In the genomic region with DNA sequence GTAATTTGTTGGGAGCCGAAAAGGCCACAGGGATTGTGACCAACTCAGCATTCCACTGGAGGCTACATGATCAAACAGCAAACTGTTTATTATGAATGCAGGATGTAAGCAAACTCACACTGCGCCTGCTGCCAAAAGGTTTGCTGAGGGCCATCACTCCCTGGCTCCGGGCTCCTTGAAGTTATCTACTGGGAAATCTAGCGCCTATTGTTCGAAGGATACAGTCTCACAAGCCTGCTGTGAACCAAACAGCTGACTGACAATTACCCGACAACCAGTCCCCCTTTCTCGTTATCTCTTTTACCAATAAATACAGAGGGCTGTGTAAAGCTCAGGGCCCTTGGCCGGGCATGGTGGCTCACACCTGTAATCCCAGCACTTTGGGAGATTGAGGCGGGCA, we compare ENCODE assay signal across 20 cellular contexts. TPM values are rescaled to one million over a fixed set of nuclear protein-coding genes. Genes with fewer than 3 reads are reported as not detected.
DNase-seq lines count a peak whose midpoint lies in the region; ATAC-seq and TF ChIP-seq lines count a peak whose summit lies in the region.
"Had no signal": no experiment of that assay in that cellular context is flagged by ENCODE, and none has a peak within 500 bp of the region (broad histone marks: within the 10 kb centered on the region; RNA-seq: fewer than 3 reads in every experiment).

No MANE protein-coding gene starts in this region.

- H3K4me1 ChIP-seq in HEK293 (ENCODE audit: control insufficient read depth, insufficient read depth, low read length) (no peaks in the 10 kb centered on the region), HUES6 (ENCODE audit: control insufficient read depth, insufficient read depth, low read length) (peaks cover 13% of the 10 kb centered on the region), mesendoderm (ENCODE audit: control insufficient read depth, low read depth, low read length) (peaks cover 16% of the 10 kb centered on the region)
- H3K4me1 ChIP-seq: BE2C had no signal

- H2AK5ac ChIP-seq in mesendoderm (ENCODE audit: low read length): no peak overlapping the region

- H3K27me3 ChIP-seq in HUES6 (ENCODE audit: control insufficient read depth, insufficient read depth, low read length) (peaks cover 3% of the 10 kb centered on the region; the same call in 1 of the 2 replicates), mesendoderm (ENCODE audit: insufficient read depth, low read length, poor library complexity) (no peaks in the 10 kb centered on the region)
- H3K27me3 ChIP-seq: BE2C, BLaER1 had no signal

- H3K9me3 ChIP-seq in HEK293 (ENCODE audit: control insufficient read depth, insufficient read depth, low read depth, low read length) (no peaks in the 10 kb centered on the region), HUES6 (ENCODE audit: control insufficient read depth, insufficient read depth, low read depth, low read length) (peaks cover 6% of the 10 kb centered on the region; the same call in 1 of the 2 replicates)
- H3K9me3 ChIP-seq: BE2C, BLaER1, Caco-2 had no signal

- peaks cover 10% of the 10 kb centered on the region for H3K4me1 Mint-ChIP-seq in stimulated activated effector memory CD8-positive, alpha-beta T cell treated with anti-CD3 and anti-CD28 coated beads, Interleukin-12 subunit alpha, Interleukin-12 subunit beta, amount 100 ng/mL, for 72 hours

- H2BK15ac ChIP-seq in mesendoderm (replicated peaks; ENCODE audit: low read depth): no peak overlapping the region

- WGBS in mesendoderm (ENCODE audit: extremely low coverage, insufficient coverage, low lambda C conversion rate): no CpG with 5 or more reads among the region's 9 CpGs

- no peaks in the 10 kb centered on the region for H3K36me3 Mint-ChIP-seq in stimulated activated effector memory CD8-positive, alpha-beta T cell treated with anti-CD3 and anti-CD28 coated beads, Interleukin-12 subunit alpha, Interleukin-12 subunit beta, amount 100 ng/mL, for 72 hours
- no peaks in the 10 kb centered on the region for H3K36me3 Mint-ChIP-seq in activated naive CD4-positive, alpha-beta T cell treated with anti-CD3 and anti-CD28 coated beads, Interleukin-2, amount 50 U/mL, for 72 hours
- H3K36me3 Mint-ChIP-seq: CD14-positive monocyte; CD4-positive, alpha-beta memory T cell; CD4-positive, CD25-positive, alpha-beta regulatory T cell had no signal

- no peak overlapping the region for H2BK5ac ChIP-seq in mesendoderm (ENCODE audit: low read length)

- H3K9ac ChIP-seq in HUES6 (ENCODE audit: low read length) (peak overlapping the region; percentile 30), mesendoderm (ENCODE audit: low read length) (no peak overlapping the region)
- H3K9ac ChIP-seq: BLaER1 had no signal

- no peak overlapping the region for H3K27ac ChIP-seq in HEK293 (ENCODE audit: extremely low read depth, low read depth, low read length)
- H3K27ac ChIP-seq in HUES6 (ENCODE audit: low read depth, low read length): no peak overlapping the region
- peak overlapping the region; percentile 33 for H3K27ac ChIP-seq in mesendoderm (ENCODE audit: low read depth, low read length)
- H3K27ac ChIP-seq: BLaER1 had no signal

- H3K4me2 ChIP-seq in mesendoderm (ENCODE audit: low read length): no peak overlapping the region
- H3K4me2 ChIP-seq: BLaER1 had no signal

- H3K9me3 Mint-ChIP-seq in stimulated activated effector memory CD8-positive, alpha-beta T cell treated with anti-CD3 and anti-CD28 coated beads, Interleukin-12 subunit alpha, Interleukin-12 subunit beta, amount 100 ng/mL, for 72 hours: no peaks in the 10 kb centered on the region
- H3K9me3 Mint-ChIP-seq in activated naive CD4-positive, alpha-beta T cell treated with anti-CD3 and anti-CD28 coated beads, Interleukin-2, amount 50 U/mL, for 72 hours: no peaks in the 10 kb centered on the region
- H3K9me3 Mint-ChIP-seq: CD4-positive, alpha-beta memory T cell; CD4-positive, CD25-positive, alpha-beta regulatory T cell; CD8-positive, alpha-beta memory T cell had no signal

- H3K79me1 ChIP-seq in mesendoderm (ENCODE audit: low read length): no peaks in the 10 kb centered on the region

- POLR2A ChIA-PET in HEK293 (lab: Yijun Ruan, JAX): interaction anchor here (1.0 kb wide), 1 partner anchor 48 kb away, joined by 9 read pairs; no protein-coding TSS in a partner anchor

- H3K18ac ChIP-seq in mesendoderm (ENCODE audit: low read length): no peak overlapping the region

- no peak overlapping the region for H3K27ac Mint-ChIP-seq in stimulated activated effector memory CD8-positive, alpha-beta T cell treated with anti-CD3 and anti-CD28 coated beads, Interleukin-12 subunit alpha, Interleukin-12 subunit beta, amount 100 ng/mL, for 72 hours
- H3K27ac Mint-ChIP-seq in activated naive CD4-positive, alpha-beta T cell treated with anti-CD3 and anti-CD28 coated beads, Interleukin-2, amount 50 U/mL, for 72 hours: no peak overlapping the region
- H3K27ac Mint-ChIP-seq: CD4-positive, CD25-positive, alpha-beta regulatory T cell had no signal

- no peak overlapping the region for H2BK120ac ChIP-seq in mesendoderm (ENCODE audit: low read depth, low read length)

- H3K4me3 ChIP-seq in HEK293 (ENCODE audit: low read depth, low read length) (no peak overlapping the region), HUES6 (ENCODE audit: low read depth, low read length) (no peak overlapping the region), mesendoderm (ENCODE audit: low read length) (no peak overlapping the region)
- H3K4me3 ChIP-seq: BLaER1, GM12878 had no signal

- DNase-seq in mesendoderm (peak; percentile 90), COLO668 (lab: John Stamatoyannopoulos, UW; ENCODE audit: unreplicated experiment) (no peak)
- DNase-seq in stimulated activated effector memory CD8-positive, alpha-beta T cell treated with anti-CD3 and anti-CD28 coated beads, Interleukin-12 subunit alpha, Interleukin-12 subunit beta, amount 100 ng/mL, for 72 hours (ENCODE audit: low spot score in 2 of 2): no peak
- DNase-seq in activated naive CD4-positive, alpha-beta T cell treated with anti-CD3 and anti-CD28 coated beads, Interleukin-2, amount 50 U/mL, for 72 hours (ENCODE audit: low spot score in 2 of 2): no peak
- DNase-seq: 8988T; ACHN; BE2C; C1 segment of cervical spinal cord; Caco-2; Calu3; CD4-positive, alpha-beta memory T cell; CD4-positive, CD25-positive, alpha-beta regulatory T cell; CD8-positive, alpha-beta memory T cell; DMS79 treated with DMSO at 0.1 percent for 48 hours; GDM1 had no signal

- ATAC-seq in stimulated activated effector memory CD8-positive, alpha-beta T cell treated with anti-CD3 and anti-CD28 coated beads, Interleukin-12 subunit alpha, Interleukin-12 subunit beta, amount 100 ng/mL, for 72 hours: no peak
- ATAC-seq in activated naive CD4-positive, alpha-beta T cell treated with anti-CD3 and anti-CD28 coated beads, Interleukin-2, amount 50 U/mL, for 72 hours: no peak
- ATAC-seq: GM12878 had no signal

- no peak for TF ChIP-seq CTCF in HEK293 (tag by site-specific recombination; IDR thresholded peaks at IDR 0.05)

- no peak overlapping the region for H3K4ac ChIP-seq in mesendoderm (ENCODE audit: low read depth, low read length)

- no peak overlapping the region for H3K23ac ChIP-seq in mesendoderm (ENCODE audit: low read length)

- H4K5ac ChIP-seq in mesendoderm (ENCODE audit: low read length): no peak overlapping the region

- H3K36me3 ChIP-seq in HEK293 (ENCODE audit: control insufficient read depth in 2 of 2, insufficient read depth in 1 of 2, low read length in 2 of 2) (no peaks in the 10 kb centered on the region), HUES6 (ENCODE audit: control insufficient read depth, insufficient read depth, low read length) (no peaks in the 10 kb centered on the region), mesendoderm (ENCODE audit: control insufficient read depth, insufficient read depth, low read length) (no peaks in the 10 kb centered on the region)
- H3K36me3 ChIP-seq: BE2C, BLaER1 had no signal

- H3K56ac ChIP-seq in mesendoderm (ENCODE audit: low read length): peak overlapping the region; percentile 57

- no peak overlapping the region for H4K8ac ChIP-seq in mesendoderm (ENCODE audit: low read depth, low read length)

- H3K4me3 Mint-ChIP-seq in stimulated activated effector memory CD8-positive, alpha-beta T cell treated with anti-CD3 and anti-CD28 coated beads, Interleukin-12 subunit alpha, Interleukin-12 subunit beta, amount 100 ng/mL, for 72 hours: no peak overlapping the region
- H3K4me3 Mint-ChIP-seq: CD14-positive monocyte; CD4-positive, alpha-beta memory T cell; CD4-positive, CD25-positive, alpha-beta regulatory T cell; CD8-positive, alpha-beta memory T cell had no signal

- CTCF ChIA-PET in HEK293 (lab: Yijun Ruan, JAX): no interaction called here

- no peaks in the 10 kb centered on the region for H3K79me2 ChIP-seq in mesendoderm (ENCODE audit: control insufficient read depth, insufficient read depth, low read length)

TF ChIP-seq in HEK293, 187 proteins besides CTCF, POLR2A, EP300 and RAD21:
- TF ChIP-seq ZNF544 (tag by site-specific recombination; IDR thresholded peaks at IDR 0.05): peak; percentile 99
- TF ChIP-seq ZSCAN30 (tag by site-specific recombination; IDR thresholded peaks at IDR 0.05): no peak
- TF ChIP-seq ZNF514 (tag by site-specific recombination; IDR thresholded peaks at IDR 0.05): 0 out of 2 replicates have a peak, but pooled peaks have one; percentile 38
TF ChIP-seq in HEK293: peak in this region for 2.

RNA-seq across cellular contexts. Expression of a gene that starts 52.5 kb away (rescaled TPM):
- polyA plus RNA-seq in mesendoderm (2013, experiment 1 of 2): 24.5 TPM
- polyA plus RNA-seq in mesendoderm (2013, experiment 2 of 2): 23.1 TPM
- 10 to 100 TPM; 27.3 to 45.9 TPM for total RNA-seq in activated naive CD4-positive, alpha-beta T cell treated with anti-CD3 and anti-CD28 coated beads, Interleukin-2, amount 50 U/mL, for 72 hours

RNA-seq across cellular contexts. Expression of a gene that starts 54.3 kb away (rescaled TPM):
- polyA plus RNA-seq in mesendoderm (2013, experiment 1 of 2): 10.8 TPM
- polyA plus RNA-seq in mesendoderm (2013, experiment 2 of 2): 10.3 TPM
- 1 to 10 TPM in 1 of 2 donors, under 1 TPM in 1; 0.16 to 3.6 TPM for total RNA-seq in activated naive CD4-positive, alpha-beta T cell treated with anti-CD3 and anti-CD28 coated beads, Interleukin-2, amount 50 U/mL, for 72 hours

RNA-seq across cellular contexts. Expression of a gene that starts 55.1 kb away (rescaled TPM):
- polyA plus RNA-seq in mesendoderm (2013, experiment 1 of 2): 1.7 TPM
- polyA plus RNA-seq in mesendoderm (2013, experiment 2 of 2): 1.6 TPM
- total RNA-seq in activated naive CD4-positive, alpha-beta T cell treated with anti-CD3 and anti-CD28 coated beads, Interleukin-2, amount 50 U/mL, for 72 hours: under 1 TPM; 0.29 to 0.96 TPM
- polyA plus RNA-seq: CD14-positive monocyte; CD4-positive, alpha-beta memory T cell; CD4-positive, CD25-positive, alpha-beta regulatory T cell; CD8-positive, alpha-beta memory T cell had no signal
